Comparison of ENCODE assay signal across 8 cellular contexts in the genomic region with DNA sequence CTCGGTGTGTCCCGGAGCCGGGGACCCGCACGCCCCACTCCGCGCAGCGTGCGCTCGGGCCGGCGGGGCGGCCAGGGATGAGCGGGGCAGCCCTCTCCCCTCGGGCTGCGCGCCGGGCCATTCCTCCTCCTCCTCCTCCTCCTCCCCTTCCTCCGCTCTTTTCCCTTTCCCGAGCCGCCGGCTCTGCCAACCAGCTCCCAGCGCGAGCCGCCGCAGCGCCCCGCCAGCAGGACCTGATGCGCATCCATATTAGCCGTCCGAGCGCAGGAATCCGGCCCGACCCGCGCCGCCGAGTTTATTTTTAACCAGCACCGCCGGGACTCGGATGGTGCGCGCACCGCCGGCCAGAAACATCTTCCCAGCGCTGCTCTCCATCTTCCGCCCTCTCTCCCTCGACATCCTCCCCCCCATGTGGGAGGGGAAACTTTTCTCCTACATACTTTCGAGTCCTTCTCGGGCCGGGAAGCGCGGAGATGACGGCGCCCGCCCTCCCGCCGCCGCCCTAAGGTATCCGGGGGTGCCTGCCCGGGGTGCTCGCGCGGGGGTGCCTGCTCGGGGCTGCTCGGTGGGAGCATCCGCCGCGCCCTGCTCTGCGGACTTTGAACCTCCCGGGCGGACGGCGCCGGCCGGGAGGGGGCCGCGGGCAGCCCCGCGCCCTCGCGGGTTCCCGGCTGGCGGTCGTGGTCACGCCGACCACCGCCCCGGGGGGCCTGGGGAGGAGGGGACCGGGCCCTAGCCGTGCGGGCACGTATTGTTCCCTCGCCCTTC. TPM values are rescaled to one million over a fixed set of nuclear protein-coding genes. Genes with fewer than 3 reads are reported as not detected.
A peak's percentile ranks its signal among the peaks of the same experiment; 100 is the strongest.
DNase-seq lines count a peak whose midpoint lies in the region; ATAC-seq and TF ChIP-seq lines count a peak whose summit lies in the region.

No MANE protein-coding gene starts in this region.

- H3F3A ChIP-seq in PC-3 (ENCODE audit: low read length, unreplicated experiment) = no peaks in the 10 kb centered on the region

- BruUV-seq in PC-3 (replicated peaks; lab: Mats Ljungman, UMichigan) = no TSS peak

- ATAC-seq in GM21723 (IDR thresholded peaks at IDR 0.05; ENCODE audit: unreplicated experiment) = peak; percentile 10
- peak; percentile 6 for ATAC-seq in PC-3
- ATAC-seq in HG03097 (IDR thresholded peaks at IDR 0.05; ENCODE audit: low FRiP score, unreplicated experiment) = no peak

- H3K4me1 ChIP-seq in PC-3 (ENCODE audit: insufficient read depth, low read length) (peaks cover 36% of the 10 kb centered on the region), osteoblast (ENCODE audit: insufficient read depth, low read length) (peaks cover 23% of the 10 kb centered on the region)

- H4K20me1 ChIP-seq in PC-3 (ENCODE audit: low read length) (peaks cover 27% of the 10 kb centered on the region), osteoblast (ENCODE audit: insufficient read depth, low read length) (peaks cover 38% of the 10 kb centered on the region)

- H3K27ac ChIP-seq in PC-3 (ENCODE audit: low read length) (peak overlapping the region; percentile 86), osteoblast (ENCODE audit: low read depth, low read length) (peak overlapping the region; percentile 68)

- peak; percentile 67 for DNase-seq in CD1c-positive myeloid dendritic cell (ENCODE audit: extremely low spot score)
- peak; percentile 49 for DNase-seq in PC-3
- peak in 3 of 4 experiments; percentile 9 to 42 (median 14) for DNase-seq in activated naive CD4-positive, alpha-beta T cell (lab: John Stamatoyannopoulos, UW)
- peak; percentile 75 for DNase-seq in glomerular visceral epithelial cell (ENCODE audit: extremely low spot score)
- peak; percentile 97 for DNase-seq in osteoblast (ENCODE audit: insufficient read length, low spot score, missing footprints)
- DNase-seq in SIG-M5 (lab: John Stamatoyannopoulos, UW) = no peak

- no peaks in the 10 kb centered on the region; the same call in 1 of the 2 replicates for H3K36me3 ChIP-seq in PC-3 (ENCODE audit: low read depth, low read length)
- no peaks in the 10 kb centered on the region for H3K36me3 ChIP-seq in osteoblast (ENCODE audit: insufficient read depth, low read length)

- H3K79me2 ChIP-seq in PC-3 (ENCODE audit: low read length) = peaks cover 57% of the 10 kb centered on the region
- peaks cover 48% of the 10 kb centered on the region for H3K79me2 ChIP-seq in osteoblast (ENCODE audit: insufficient read depth, low read length)

- H3K4me3 ChIP-seq in PC-3 (ENCODE audit: low read length) = peak overlapping the region; percentile 97
- peak overlapping the region; percentile 87 for H3K4me3 ChIP-seq in osteoblast (ENCODE audit: insufficient read depth, low read length)

- H3K4me2 ChIP-seq in PC-3 (ENCODE audit: low read length) (peak overlapping the region; percentile 87), osteoblast (ENCODE audit: insufficient read depth, low read length) (peak overlapping the region; percentile 91)

- POLR2A ChIA-PET in PC-3 (lab: Charles Lee; ENCODE audit: unreplicated experiment) = interaction anchor here (0.6 to 1.0 kb wide), 5 partner anchors 38 to 403 kb away, joined by 3 to 6 read pairs (median 4); no protein-coding TSS in a partner anchor

- no peaks in the 10 kb centered on the region for H3K27me3 ChIP-seq in PC-3 (ENCODE audit: low read length)
- no peaks in the 10 kb centered on the region for H3K27me3 ChIP-seq in osteoblast (ENCODE audit: insufficient read depth, low read length)

- CTCF ChIA-PET in PC-3 (lab: Charles Lee) = no interaction called here

- H3K9ac ChIP-seq in PC-3 (ENCODE audit: low read length) = peak overlapping the region; percentile 97

- no peaks in the 10 kb centered on the region for H3K9me2 ChIP-seq in PC-3 (replicated peaks; ENCODE audit: low read length)

- peak overlapping the region; percentile 82 for H2AFZ ChIP-seq in PC-3 (ENCODE audit: low read length)
- peak overlapping the region; percentile 93 for H2AFZ ChIP-seq in osteoblast (ENCODE audit: low read length)

- intact Hi-C loops in PC-3 (cut with micrococcal nuclease) = loop anchor here (2.0 to 5.0 kb wide), 6 partner anchors 34 to 431 kb away; no protein-coding TSS in a partner anchor

- H3K9me3 ChIP-seq in PC-3 (ENCODE audit: low read length) (no peaks in the 10 kb centered on the region), osteoblast (ENCODE audit: low read depth, low read length) (no peaks in the 10 kb centered on the region)

- no peak for TF ChIP-seq CTCF in PC-3 (conservative IDR thresholded peaks at IDR 0.05; ENCODE audit: low read depth, low read length)
- TF ChIP-seq CTCF in osteoblast (IDR thresholded peaks at IDR 0.05; ENCODE audit: extremely low read depth, low read depth, low read length) = no peak

RNA-seq across cellular contexts. Expression of a gene that starts 0.6 kb away (rescaled TPM):
- total RNA-seq in PC-3 (2014; rRNA removed) (26.0 and 31.8 TPM in 2 replicates), osteoblast (25.9 and 29.3 TPM in 2 replicates)
